ENCODE assay signal across 1 cellular context in the genomic region with DNA sequence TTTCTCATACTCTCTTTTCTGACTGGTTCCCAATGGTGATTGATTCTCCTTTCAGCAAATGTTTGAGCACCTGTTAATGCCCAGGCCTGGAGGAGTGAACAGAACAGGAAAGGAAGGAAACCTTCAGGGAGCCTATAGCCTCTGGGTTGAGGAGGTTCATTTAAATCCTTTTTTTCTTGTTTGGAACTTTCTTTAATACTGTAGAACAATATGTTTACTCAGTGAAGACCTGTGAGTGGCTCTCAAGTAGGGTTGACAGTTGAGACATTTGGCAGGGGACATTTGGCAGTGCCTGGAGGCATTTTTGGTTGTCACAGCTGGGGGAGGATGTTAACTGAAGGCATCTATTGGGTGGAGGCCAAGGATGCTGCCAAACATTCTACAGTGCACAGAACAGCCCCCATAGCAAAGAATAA.
TF ChIP-seq lines count a peak whose summit lies in the region.

No MANE protein-coding gene starts in this region.

TF ChIP-seq in A549, 52 proteins besides CTCF, POLR2A, EP300 and RAD21:
- TF ChIP-seq FOXS1 (CRISPR knock-in tag; IDR thresholded peaks at IDR 0.05) = no peak
- TF ChIP-seq, protein P1, sequence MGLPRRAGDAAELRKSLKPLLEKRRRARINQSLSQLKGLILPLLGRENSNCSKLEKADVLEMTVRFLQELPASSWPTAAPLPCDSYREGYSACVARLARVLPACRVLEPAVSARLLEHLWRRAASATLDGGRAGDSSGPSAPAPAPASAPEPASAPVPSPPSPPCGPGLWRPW (IDR thresholded peaks at IDR 0.05) = no peak
